ENCODE assay signal across 32 cellular contexts in genomic region chr11:33072465-33072864, GRCh38. TPM values are rescaled to one million over a fixed set of nuclear protein-coding genes. Genes with fewer than 3 reads are reported as not detected.
"Had no signal": no experiment of that assay in that cellular context is flagged by ENCODE, and none has a peak within 500 bp of the region (broad histone marks: within the 10 kb centered on the region; RNA-seq: fewer than 3 reads in every experiment).

No MANE protein-coding gene starts in this region.

- H3K27ac ChIP-seq: ascending aorta, brain microvascular endothelial cell, coronary artery, dorsolateral prefrontal cortex, esophagus muscularis mucosa, foreskin keratinocyte, gastrocnemius medialis, heart right ventricle, hepatocyte, WERI-Rb-1 had no signal

- H3K4me1 ChIP-seq: ascending aorta, esophagus muscularis mucosa, foreskin keratinocyte, gastrocnemius medialis, heart right ventricle had no signal

- H3K79me2 ChIP-seq: hepatocyte had no signal

- H3K4me3 ChIP-seq: ascending aorta, coronary artery, dorsolateral prefrontal cortex, esophagus muscularis mucosa, gastrocnemius medialis, heart right ventricle, hepatocyte had no signal

- DNase-seq: activated B cell treated with CpG ODN at 0.5 μM for 24 hours; activated CD4-positive, alpha-beta memory T cell treated with anti-CD3 and anti-CD28 coated beads for 36 hours; activated CD4-positive, alpha-beta T cell treated with anti-CD3 and anti-CD28 coated beads for 48 hours; activated CD4-positive, alpha-beta T cell treated with anti-CD3 and anti-CD28 coated beads, Interleukin-2, amount 50 U/mL, for 1 hour; activated CD8-positive, alpha-beta memory T cell treated with anti-CD3 and anti-CD28 coated beads, Interleukin-2, amount 10 ng/mL, durations not matched to agents 7 days and 5 days; activated CD8-positive, alpha-beta memory T cell treated with anti-CD3 and anti-CD28 coated beads, Interleukin-2, amount 50 U/mL, for 4 hours; activated CD8-positive, alpha-beta T cell treated with anti-CD3 and anti-CD28 coated beads, Interleukin-2, amount 10 ng/mL, durations not matched to agents 7 days and 5 days; activated gamma-delta T cell; activated naive CD4-positive, alpha-beta T cell; activated naive CD4-positive, alpha-beta T cell treated with anti-CD3 and anti-CD28 coated beads, Interleukin-2, amount 10 ng/mL, durations not matched to agents 7 days and 5 days; activated naive CD8-positive, alpha-beta T cell treated with anti-CD3 and anti-CD28 coated beads, Interleukin-2, amount 10 ng/mL, durations not matched to agents 7 days and 5 days; activated T-cell treated with anti-CD3 and anti-CD28 coated beads, Interleukin-2, amount 50 U/mL, for 1 hour; activated T-cell treated with anti-CD3 and anti-CD28 coated beads, Interleukin-2, amount 50 U/mL, for 48 hours; brain microvascular endothelial cell; dorsolateral prefrontal cortex; effector memory CD4-positive, alpha-beta T cell; endodermal cell; erythroblast; foreskin keratinocyte; gastrocnemius medialis; glutamatergic neuron; heart right ventricle; T-helper 17 cell; T1000; WERI-Rb-1 had no signal

- ATAC-seq: activated CD4-positive, CD25-positive, alpha-beta regulatory T cell treated with anti-CD3 and anti-CD28 coated beads, Interleukin-2, amount 50 U/mL, for 24 hours; activated CD8-positive, alpha-beta memory T cell treated with anti-CD3 and anti-CD28 coated beads, Interleukin-2, amount 10 ng/mL, durations not matched to agents 7 days and 5 days; activated CD8-positive, alpha-beta T cell treated with anti-CD3 and anti-CD28 coated beads, Interleukin-2, amount 10 ng/mL, durations not matched to agents 7 days and 5 days; activated naive CD4-positive, alpha-beta T cell treated with anti-CD3 and anti-CD28 coated beads, Interleukin-2, amount 50 U/mL, for 72 hours; foreskin keratinocyte; gastrocnemius medialis; heart right ventricle; T-helper 17 cell had no signal

- H3K9me3 ChIP-seq: ascending aorta, esophagus muscularis mucosa, gastrocnemius medialis, heart right ventricle had no signal

- H3K27me3 ChIP-seq: ascending aorta, brain microvascular endothelial cell, dorsolateral prefrontal cortex, esophagus muscularis mucosa, foreskin keratinocyte, gastrocnemius medialis, heart right ventricle, hepatocyte had no signal

- FAIRE-seq: bronchial epithelial cell had no signal

- H2AFZ ChIP-seq: hepatocyte had no signal

- H3K4me2 ChIP-seq: hepatocyte had no signal

RNA-seq across cellular contexts. Expression of gene DEPDC7, which starts 56.8 kb away (rescaled TPM):
- total RNA-seq: activated B cell treated with CpG ODN at 0.5 μM for 24 hours, ascending aorta had no signal
